19 cellular contexts compared by ENCODE assay signal in genomic region chr11:72766152-72766902, GRCh38. TPM values are rescaled to one million over a fixed set of nuclear protein-coding genes. Genes with fewer than 3 reads are reported as not detected.
DNase-seq lines count a peak whose midpoint lies in the region; ATAC-seq and TF ChIP-seq lines count a peak whose summit lies in the region.
"Had no signal": no experiment of that assay in that cellular context is flagged by ENCODE, and none has a peak within 500 bp of the region (broad histone marks: within the 10 kb centered on the region; RNA-seq: fewer than 3 reads in every experiment).

No MANE protein-coding gene starts in this region.

- 40% methylated on average over 12 of the region's 12 CpGs for WGBS in liver

- no peak for DNase-seq in WTC11 (ENCODE audit: low spot score)
- no peak for DNase-seq in progenitor cell of endocrine pancreas (ENCODE audit: low spot score, unreplicated experiment)
- no peak for DNase-seq in lower lobe of right lung
- no peak for DNase-seq in activated CD8-positive, alpha-beta T cell treated with anti-CD3 and anti-CD28 coated beads, Interleukin-2, amount 10 ng/mL, durations not matched to agents 7 days and 5 days
- no peak for DNase-seq in NK-92 treated with Interleukin-12 subunit alpha and Interleukin-12 subunit beta, amount 100 ng/mL, for 24 hours (lab: John Stamatoyannopoulos, UW)
- DNase-seq: CD4-positive, CD25-positive, alpha-beta regulatory T cell; DND-41; GOT3; Kasumi-1; NCI-H1417; NCI-H187; NCI-H2107; NCI-H774; OCI-M1 had no signal

- H3K4me3 ChIP-seq in HEK293 (ENCODE audit: low read depth, low read length) (no peak overlapping the region), liver (ENCODE audit: low read depth in 1 of 3, low read length in 3 of 3) (no peak overlapping the region), lower lobe of right lung (no peak overlapping the region)
- H3K4me3 ChIP-seq: GM12878, SJSA1 had no signal

- peaks cover 33% of the 10 kb centered on the region for H3K4me1 Mint-ChIP-seq in WTC11
- H3K4me1 Mint-ChIP-seq in progenitor cell of endocrine pancreas (ENCODE audit: low read depth): peaks cover 20% of the 10 kb centered on the region
- peaks cover 10% of the 10 kb centered on the region for H3K4me1 Mint-ChIP-seq in activated CD8-positive, alpha-beta T cell treated with anti-CD3 and anti-CD28 coated beads, Interleukin-2, amount 10 ng/mL, durations not matched to agents 7 days and 5 days (ENCODE audit: low read depth)

- no peak overlapping the region for H3K4me3 Mint-ChIP-seq in WTC11
- H3K4me3 Mint-ChIP-seq in progenitor cell of endocrine pancreas (ENCODE audit: low read depth): no peak overlapping the region
- no peak overlapping the region for H3K4me3 Mint-ChIP-seq in activated CD8-positive, alpha-beta T cell treated with anti-CD3 and anti-CD28 coated beads, Interleukin-2, amount 10 ng/mL, durations not matched to agents 7 days and 5 days
- H3K4me3 Mint-ChIP-seq: CD4-positive, CD25-positive, alpha-beta regulatory T cell had no signal

- POLR2A ChIA-PET in HEK293 (lab: Yijun Ruan, JAX): no interaction called here
- POLR2A ChIA-PET in WTC11 (lab: Charles Lee): no interaction called here
- POLR2A ChIA-PET in activated CD8-positive, alpha-beta T cell treated with anti-CD3 and anti-CD28 coated beads, Interleukin-2, amount 10 ng/mL, durations not matched to agents 7 days and 5 days (lab: Charles Lee): no interaction called here

- H3K27me3 Mint-ChIP-seq in WTC11 (ENCODE audit: low read depth): no peaks in the 10 kb centered on the region
- no peaks in the 10 kb centered on the region for H3K27me3 Mint-ChIP-seq in progenitor cell of endocrine pancreas
- peaks cover 8% of the 10 kb centered on the region for H3K27me3 Mint-ChIP-seq in activated CD8-positive, alpha-beta T cell treated with anti-CD3 and anti-CD28 coated beads, Interleukin-2, amount 10 ng/mL, durations not matched to agents 7 days and 5 days (ENCODE audit: low read depth)
- H3K27me3 Mint-ChIP-seq: CD4-positive, CD25-positive, alpha-beta regulatory T cell had no signal

- no peaks in the 10 kb centered on the region for H3K9me3 Mint-ChIP-seq in WTC11
- no peaks in the 10 kb centered on the region for H3K9me3 Mint-ChIP-seq in progenitor cell of endocrine pancreas (ENCODE audit: low read depth)
- no peaks in the 10 kb centered on the region for H3K9me3 Mint-ChIP-seq in activated CD8-positive, alpha-beta T cell treated with anti-CD3 and anti-CD28 coated beads, Interleukin-2, amount 10 ng/mL, durations not matched to agents 7 days and 5 days (ENCODE audit: insufficient read depth)

- H3K9me3 ChIP-seq in HEK293 (ENCODE audit: control insufficient read depth, insufficient read depth, low read depth, low read length) (no peaks in the 10 kb centered on the region), liver (ENCODE audit: control insufficient read depth in 4 of 4, low read length in 3 of 4) (no peaks in the 10 kb centered on the region), lower lobe of right lung (no peaks in the 10 kb centered on the region)
- H3K9me3 ChIP-seq: SJSA1 had no signal

- no peaks in the 10 kb centered on the region for H3K36me3 ChIP-seq in HEK293 (ENCODE audit: control insufficient read depth in 2 of 2, insufficient read depth in 1 of 2, low read length in 2 of 2)
- H3K36me3 ChIP-seq in liver (ENCODE audit: control insufficient read depth in 4 of 4, insufficient read depth in 3 of 4, low read depth in 1 of 4, low read length in 3 of 4): peaks cover 0 to 4% (median 0%) of the 10 kb centered on the region in 4 donors
- no peaks in the 10 kb centered on the region for H3K36me3 ChIP-seq in lower lobe of right lung
- H3K36me3 ChIP-seq: SJSA1 had no signal

- TF ChIP-seq RAD21 in liver (IDR thresholded peaks at IDR 0.05): peak; percentile 18 to 46

- H3K27me3 ChIP-seq in liver (ENCODE audit: control insufficient read depth in 4 of 4, insufficient read depth in 4 of 4, low read length in 3 of 4) (no peaks in the 10 kb centered on the region), lower lobe of right lung (ENCODE audit: low read depth) (no peaks in the 10 kb centered on the region)
- H3K27me3 ChIP-seq: SJSA1 had no signal

- no peak for ATAC-seq in WTC11
- no peak for ATAC-seq in lower lobe of right lung
- no peak for ATAC-seq in activated CD8-positive, alpha-beta T cell treated with anti-CD3 and anti-CD28 coated beads, Interleukin-2, amount 10 ng/mL, durations not matched to agents 7 days and 5 days
- no peak for ATAC-seq in HG03457 (IDR thresholded peaks at IDR 0.05; ENCODE audit: unreplicated experiment)
- ATAC-seq: GM12878 had no signal

- H3K27ac Mint-ChIP-seq in WTC11 (0 out of 2 replicates have a peak overlapping the region, but pooled peaks have one; percentile 48), progenitor cell of endocrine pancreas (peak overlapping the region; percentile 78)
- no peak overlapping the region for H3K27ac Mint-ChIP-seq in activated CD8-positive, alpha-beta T cell treated with anti-CD3 and anti-CD28 coated beads, Interleukin-2, amount 10 ng/mL, durations not matched to agents 7 days and 5 days
- H3K27ac Mint-ChIP-seq: CD4-positive, CD25-positive, alpha-beta regulatory T cell had no signal

- H3K4me1 ChIP-seq in HEK293 (ENCODE audit: control insufficient read depth, insufficient read depth, low read length) (no peaks in the 10 kb centered on the region), liver (ENCODE audit: control insufficient read depth in 4 of 4, insufficient read depth in 4 of 4, low read length in 3 of 4) (peaks cover 17 to 70% (median 55%) of the 10 kb centered on the region in 4 donors), lower lobe of right lung (peaks cover 9% of the 10 kb centered on the region)
- H3K4me1 ChIP-seq: SJSA1 had no signal

- no peak overlapping the region for H3K27ac ChIP-seq in HEK293 (ENCODE audit: extremely low read depth, low read depth, low read length)
- no peak overlapping the region for H3K27ac ChIP-seq in liver (ENCODE audit: low read depth in 1 of 2, low read length in 2 of 2)
- H3K27ac ChIP-seq in lower lobe of right lung: no peak overlapping the region
- H3K27ac ChIP-seq: SJSA1 had no signal

- TF ChIP-seq CTCF in HEK293 (tag by site-specific recombination; IDR thresholded peaks at IDR 0.05): no peak
- no peak for TF ChIP-seq CTCF in WTC11 (IDR thresholded peaks at IDR 0.05)
- no peak for TF ChIP-seq CTCF in liver (IDR thresholded peaks at IDR 0.05; ENCODE audit: low read depth, low read length, missing input control)
- no peak for TF ChIP-seq CTCF in progenitor cell of endocrine pancreas (IDR thresholded peaks at IDR 0.05; ENCODE audit: unreplicated experiment)
- TF ChIP-seq CTCF in lower lobe of right lung (IDR thresholded peaks at IDR 0.05): no peak

- intact Hi-C loops in lower lobe of right lung (cut with DNase I): no loop called here

- CTCF ChIA-PET in HEK293 (lab: Yijun Ruan, JAX): interaction anchor here (1.0 to 1.1 kb wide), 2 partner anchors 27 to 28 kb away, joined by 3 to 5 read pairs; partner anchors contain the start of gene STARD10
- CTCF ChIA-PET in WTC11 (lab: Charles Lee): interaction anchor here (0.9 to 3.1 kb wide), 5 partner anchors 21 to 82 kb away, joined by 3 to 31 read pairs (median 7); partner anchors contain the start of gene STARD10
- CTCF ChIA-PET in activated CD8-positive, alpha-beta T cell treated with anti-CD3 and anti-CD28 coated beads, Interleukin-2, amount 10 ng/mL, durations not matched to agents 7 days and 5 days (lab: Charles Lee): interaction anchor here (1.1 to 1.5 kb wide), 4 partner anchors 27 to 41 kb away, joined by 3 to 7 read pairs (median 4); partner anchors contain the start of gene STARD10

- H3K36me3 Mint-ChIP-seq in WTC11 (no peaks in the 10 kb centered on the region), progenitor cell of endocrine pancreas (ENCODE audit: insufficient read depth) (no peaks in the 10 kb centered on the region)
- no peaks in the 10 kb centered on the region for H3K36me3 Mint-ChIP-seq in activated CD8-positive, alpha-beta T cell treated with anti-CD3 and anti-CD28 coated beads, Interleukin-2, amount 10 ng/mL, durations not matched to agents 7 days and 5 days (ENCODE audit: low read depth)

- no peak overlapping the region for H3K9ac ChIP-seq in liver (ENCODE audit: low read depth in 1 of 2, low read length in 2 of 2)

TF ChIP-seq in HEK293, 187 proteins besides CTCF, POLR2A, EP300 and RAD21:
- TF ChIP-seq ZNF155 (tag by site-specific recombination; IDR thresholded peaks at IDR 0.05): no peak
- TF ChIP-seq ZIC2 (tag by site-specific recombination; IDR thresholded peaks at IDR 0.05): peak; percentile 45

TF ChIP-seq in WTC11, 78 proteins besides CTCF, POLR2A, EP300 and RAD21 (continues in another document):
- TF ChIP-seq ZNF219 (CRISPR knock-in tag; IDR thresholded peaks at IDR 0.05; ENCODE audit: borderline replicate concordance) (no peak), GABPB1 (CRISPR knock-in tag; IDR thresholded peaks at IDR 0.05) (peak; percentile 34; the same call in 1 of the 2 replicates), ZNF263 (CRISPR knock-in tag; IDR thresholded peaks at IDR 0.05; ENCODE audit: low read depth) (no peak), ETV6 (CRISPR knock-in tag; IDR thresholded peaks at IDR 0.05) (no peak)

RNA-seq across cellular contexts. Expression of gene ARAP1, which starts 14.1 kb away (rescaled TPM):
- total RNA-seq in WTC11 (2021) (76.4 to 98.8 TPM (median 78.3 TPM) in 3 replicates), liver (10 to 100 TPM; 59.8 to 77.8 TPM), progenitor cell of endocrine pancreas (83.4 and 86.7 TPM in 2 replicates), lower lobe of right lung (276 TPM)
- polyA plus RNA-seq in liver: 10 to 100 TPM; 14.4 to 27.2 TPM
- 10 to 100 TPM; 84.3 to 89.6 TPM for total RNA-seq in activated CD8-positive, alpha-beta T cell treated with anti-CD3 and anti-CD28 coated beads, Interleukin-2, amount 10 ng/mL, durations not matched to agents 7 days and 5 days

RNA-seq across cellular contexts. Expression of gene STARD10, which starts 27.5 kb away (rescaled TPM):
- 32.0 to 40.9 TPM (median 36.6 TPM) in 3 replicates for total RNA-seq in WTC11 (2021)
- total RNA-seq in liver: 100 to 1,000 TPM in 1 of 2 donors, 10 to 100 TPM in 1; 70.5 to 176 TPM
- polyA plus RNA-seq in liver: 100 to 1,000 TPM; 287 to 328 TPM
- 212 and 220 TPM in 2 replicates for total RNA-seq in progenitor cell of endocrine pancreas
- 126 TPM for total RNA-seq in lower lobe of right lung
- 1 to 10 TPM; 4.0 to 4.5 TPM for total RNA-seq in activated CD8-positive, alpha-beta T cell treated with anti-CD3 and anti-CD28 coated beads, Interleukin-2, amount 10 ng/mL, durations not matched to agents 7 days and 5 days

RNA-seq across cellular contexts. Expression of gene ATG16L2, which starts 47.9 kb away (rescaled TPM):
- total RNA-seq in WTC11 (2021) (22.2 to 29.0 TPM (median 28.6 TPM) in 3 replicates), liver (10 to 100 TPM in 1 of 2 donors, 1 to 10 TPM in 1; 5.7 to 17.8 TPM), progenitor cell of endocrine pancreas (43.8 and 43.9 TPM in 2 replicates), lower lobe of right lung (104 TPM)
- 1 to 10 TPM; 4.7 to 9.0 TPM for polyA plus RNA-seq in liver
- total RNA-seq in activated CD8-positive, alpha-beta T cell treated with anti-CD3 and anti-CD28 coated beads, Interleukin-2, amount 10 ng/mL, durations not matched to agents 7 days and 5 days: 100 to 1,000 TPM; 104 to 105 TPM
